8 cellular contexts compared by ENCODE assay signal in the genomic region with DNA sequence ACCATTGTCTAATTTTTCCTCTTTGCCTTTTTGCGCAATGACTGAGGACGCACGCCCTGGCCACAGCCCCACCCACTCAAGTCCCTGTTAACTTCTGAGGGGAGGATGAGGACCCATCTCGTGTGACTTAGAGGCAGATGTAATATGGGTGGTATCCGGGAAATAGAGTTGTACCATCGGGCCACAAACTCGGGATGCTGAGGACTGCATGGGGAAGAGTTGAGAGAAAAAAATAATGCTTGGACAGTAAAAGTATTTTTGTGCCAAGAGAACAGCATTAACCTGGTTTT. TPM values are rescaled to one million over a fixed set of nuclear protein-coding genes. Genes with fewer than 3 reads are reported as not detected.
DNase-seq lines count a peak whose midpoint lies in the region; ATAC-seq, FAIRE-seq and TF ChIP-seq lines count a peak whose summit lies in the region.

No MANE protein-coding gene starts in this region.

- in situ Hi-C loops in HepG2 (cut with HindIII; ENCODE audit: extremely low pct_ligation_motif_present, low pct_unique_long_range_greater_than_20kb) = no loop called here

- peak overlapping the region; percentile 100 for H3K4me3 ChIP-seq in AG09309 (ENCODE audit: control insufficient read depth, low read depth, low read length)
- H3K4me3 ChIP-seq in HepG2 (replicated peaks in 1 of 3; ENCODE audit: insufficient read depth in 1 of 3, low read depth in 2 of 3, low read length in 3 of 3) = 0 out of 6 replicates have a peak overlapping the region, but pooled peaks of 1 of the 3 experiments have one; percentile 95
- H3K4me3 ChIP-seq in upper lobe of left lung = peak overlapping the region in 3 of 4 donors; percentile 92 to 96 (median 96)

- FAIRE-seq in HepG2 (lab: Jason Lieb, UNC) = no peak

- TF ChIP-seq CTCF in AG09309 (IDR thresholded peaks at IDR 0.05; ENCODE audit: control insufficient read depth, insufficient read depth, low read depth, low read length, missing control alignments) = no peak
- no peak for TF ChIP-seq CTCF in HepG2 (CRISPR knock-in tag; IDR thresholded peaks at IDR 0.05)
- TF ChIP-seq CTCF in upper lobe of left lung (IDR thresholded peaks at IDR 0.05) = no peak

- H3K27me3 ChIP-seq in HepG2 (ENCODE audit: control insufficient read depth in 1 of 2, insufficient read depth in 2 of 2, low read length in 2 of 2) (peaks cover 0 to 3% of the 10 kb centered on the region in 2 experiments; a peak in 1 of 5 replicates), upper lobe of left lung (no peaks in the 10 kb centered on the region)

- peak; percentile 7 for ATAC-seq in HG02798 (IDR thresholded peaks at IDR 0.05; ENCODE audit: poor library complexity, unreplicated experiment)
- ATAC-seq in activated naive CD4-positive, alpha-beta T cell treated with anti-CD3 and anti-CD28 coated beads, Interleukin-2, amount 50 U/mL, for 72 hours = peak; percentile 14 to 26
- ATAC-seq in HepG2 = no peak
- peak in 1 of 2 donors; percentile 20 for ATAC-seq in upper lobe of left lung (ENCODE audit: low FRiP score in 2 of 2)
- ATAC-seq in HG02870 (IDR thresholded peaks at IDR 0.05; ENCODE audit: unreplicated experiment) = no peak

- peaks cover 26 to 30% of the 10 kb centered on the region in 2 donors for H3K36me3 Mint-ChIP-seq in activated naive CD4-positive, alpha-beta T cell treated with anti-CD3 and anti-CD28 coated beads, Interleukin-2, amount 50 U/mL, for 72 hours

- H3K9ac ChIP-seq in HepG2 (ENCODE audit: insufficient read depth, low read depth, low read length) = no peak overlapping the region

- no peak for TF ChIP-seq RAD21 in HepG2 (CRISPR knock-in tag; IDR thresholded peaks at IDR 0.05)

- intact Hi-C loops in HepG2 (cut with micrococcal nuclease; ENCODE audit: unreplicated experiment) = loop anchor here (5.0 kb wide), 1 partner anchor 50 kb away; the partner anchor contains the start of gene ARPC3

- POLR2A ChIA-PET in HepG2 (lab: Yijun Ruan, JAX) = interaction anchor here (1.1 to 3.8 kb wide), 3 partner anchors 21 to 112 kb away, joined by 3 to 36 read pairs (median 7); partner anchors contain the start of genes FAM216A, GPN3 and TCTN1

- H3K4me1 ChIP-seq in HepG2 (ENCODE audit: insufficient read depth, low read length) = peaks cover 30% of the 10 kb centered on the region
- H3K4me1 ChIP-seq in upper lobe of left lung = peaks cover 29 to 39% (median 33%) of the 10 kb centered on the region in 4 donors

- CTCF ChIA-PET in HepG2 (lab: Yijun Ruan, JAX; ENCODE audit: low intra/inter-chr PET ratio, low total read pairs) = no interaction called here

- TF ChIP-seq POLR2A in HepG2 (IDR thresholded peaks at IDR 0.05; ENCODE audit: insufficient read depth in 1 of 2, low read depth in 2 of 2, low read length in 2 of 2) = no peak
- TF ChIP-seq POLR2A in upper lobe of left lung (IDR thresholded peaks at IDR 0.05) = no peak

- no peaks in the 10 kb centered on the region; the same call in none of the 2 replicates for H4K20me1 ChIP-seq in HepG2 (ENCODE audit: insufficient read depth, low read length)

- DNase-seq in AG09309 (ENCODE audit: low read depth) = no peak
- DNase-seq in activated naive CD4-positive, alpha-beta T cell treated with anti-CD3 and anti-CD28 coated beads, Interleukin-2, amount 50 U/mL, for 72 hours (ENCODE audit: low spot score in 2 of 2) = no peak
- DNase-seq in HepG2 (ENCODE audit: low spot score) = no peak
- no peak for DNase-seq in upper lobe of left lung
- DNase-seq in NCI-H82 treated with DMSO at 0.1 percent for 48 hours (lab: John Stamatoyannopoulos, UW; ENCODE audit: unreplicated experiment) = no peak
- no peak for DNase-seq in LoVo (ENCODE audit: low spot score)

- 89% methylated on average over 7 of the region's 7 CpGs for WGBS in HepG2 (ENCODE audit: low lambda C conversion rate)
- WGBS in upper lobe of left lung, 2 donors = 44 to 47% methylated on average over 7 of the region's 7 CpGs

- BruUV-seq in HepG2 (replicated peaks; lab: Mats Ljungman, UMichigan) = TSS peak; percentile 83

- H2AFZ ChIP-seq in HepG2 (ENCODE audit: low read length) = peak overlapping the region; percentile 85

- H3K27ac Mint-ChIP-seq in activated naive CD4-positive, alpha-beta T cell treated with anti-CD3 and anti-CD28 coated beads, Interleukin-2, amount 50 U/mL, for 72 hours = peak overlapping the region; percentile 96 to 98

- TF ChIP-seq EP300 in HepG2 (IDR thresholded peaks at IDR 0.05; ENCODE audit: low read depth in 2 of 2, low read length in 2 of 2) (no peak), HepG2 (CRISPR knock-in tag; IDR thresholded peaks at IDR 0.05; ENCODE audit: borderline replicate concordance) (no peak), upper lobe of left lung (IDR thresholded peaks at IDR 0.05) (no peak)

- peaks cover 38% of the 10 kb centered on the region for H3K79me2 ChIP-seq in HepG2 (ENCODE audit: insufficient read depth, low read length)

- peaks cover 6 to 7% of the 10 kb centered on the region in 2 donors for H3K9me3 Mint-ChIP-seq in activated naive CD4-positive, alpha-beta T cell treated with anti-CD3 and anti-CD28 coated beads, Interleukin-2, amount 50 U/mL, for 72 hours

- H3K4me2 ChIP-seq in HepG2 (ENCODE audit: low read depth, low read length) = peak overlapping the region; percentile 35; the same call in 1 of the 2 replicates

- H3K9me3 ChIP-seq in HepG2 (ENCODE audit: low read length) = no peaks in the 10 kb centered on the region
- H3K9me3 ChIP-seq in upper lobe of left lung = no peaks in the 10 kb centered on the region

- H3K36me3 ChIP-seq in HepG2 (replicated peaks in 1 of 2; ENCODE audit: control insufficient read depth in 1 of 2, insufficient read depth in 2 of 2, low read length in 2 of 2) (0 out of 5 replicates have a peak, but pooled peaks cover 0 to 3% of the 10 kb centered on the region in 2 experiments), upper lobe of left lung (peaks cover 0 to 5% (median 2%) of the 10 kb centered on the region in 4 donors)

- H3K27ac ChIP-seq in HepG2 (ENCODE audit: extremely low read length, insufficient read depth, low read length) (no peak overlapping the region), upper lobe of left lung (peak overlapping the region; percentile 92 to 98 (median 97))

RNA-seq across cellular contexts. Expression of gene RAD9B, which starts 0.3 kb away (rescaled TPM):
- total RNA-seq in activated naive CD4-positive, alpha-beta T cell treated with anti-CD3 and anti-CD28 coated beads, Interleukin-2, amount 50 U/mL, for 72 hours = 1 to 10 TPM; 1.9 to 2.0 TPM
- 0.38 TPM in 2 replicates for total RNA-seq in HepG2 (2016; rRNA removed; fragmentation: Illumina TruSeq; extraction: Trizol)
- 0.44 TPM in 1 of 2 replicates, not detected in the other for total RNA-seq in HepG2 (2016; cell fraction: cytosol; rRNA removed; fragmentation: Illumina TruSeq; extraction: Trizol; ENCODE audit: low read depth)
- 0.27 and 0.28 TPM in 2 replicates for total RNA-seq in HepG2 (2016; cell fraction: insoluble cytoplasmic fraction; rRNA removed; fragmentation: Illumina TruSeq; extraction: Trizol)
- total RNA-seq in HepG2 (2016; cell fraction: membrane; rRNA removed; fragmentation: Illumina TruSeq; extraction: Trizol) = 0.19 TPM in 1 of 2 replicates, not detected in the other
- total RNA-seq in HepG2 (2016; cell fraction: nucleus; rRNA removed; fragmentation: Illumina TruSeq; extraction: Trizol) = not detected in 2 replicates
- polyA plus RNA-seq in HepG2 (2011; rRNA removed) = 0.05 and 0.10 TPM in 2 replicates
- 0.03 and 0.04 TPM in 2 replicates for polyA plus RNA-seq in HepG2 (2011; cell fraction: cytosol; rRNA removed)
- 0.09 TPM in 1 of 2 replicates, not detected in the other for polyA plus RNA-seq in HepG2 (2011; cell fraction: nucleus; rRNA removed)
- 0.12 and 0.27 TPM in 2 replicates for polyA plus RNA-seq in HepG2 (2012)
- 0.06 TPM in 1 of 2 replicates, not detected in the other for polyA plus RNA-seq in HepG2 (2016; cell fraction: cytosol; fragmentation: Illumina TruSeq; extraction: Trizol; ENCODE audit: low read depth)
- polyA plus RNA-seq in HepG2 (2016; cell fraction: insoluble cytoplasmic fraction; fragmentation: Illumina TruSeq; extraction: Trizol; ENCODE audit: low read depth) = 0.16 and 0.24 TPM in 2 replicates
- polyA plus RNA-seq in HepG2 (2016; cell fraction: membrane; fragmentation: Illumina TruSeq; extraction: Trizol; ENCODE audit: low read depth) = 0.07 and 0.17 TPM in 2 replicates
- polyA plus RNA-seq in HepG2 (2016; cell fraction: nucleus; fragmentation: Illumina TruSeq; extraction: Trizol; ENCODE audit: insufficient read depth, low read depth) = 0.25 TPM in 1 of 2 replicates, not detected in the other
- polyA minus RNA-seq in HepG2 (2011; rRNA and poly(A)+ RNA removed; ENCODE audit: low replicate concordance) = 0.37 TPM in 1 of 2 replicates, not detected in the other
- polyA minus RNA-seq in HepG2 (2011; cell fraction: cytosol; rRNA and poly(A)+ RNA removed) = not detected in 2 replicates
- polyA minus RNA-seq in HepG2 (2011; cell fraction: nucleus; rRNA and poly(A)+ RNA removed) = 0.12 and 0.26 TPM in 2 replicates
- total RNA-seq in upper lobe of left lung = 1 to 10 TPM in 2 of 6 donors, under 1 TPM in 3, not detected in 1; 0.15 to 2.1 (median 0.94) TPM

RNA-seq across cellular contexts. Expression of gene VPS29, which starts 0.5 kb away (rescaled TPM):
- 100 to 1,000 TPM; 113 to 122 TPM for total RNA-seq in activated naive CD4-positive, alpha-beta T cell treated with anti-CD3 and anti-CD28 coated beads, Interleukin-2, amount 50 U/mL, for 72 hours
- 107 and 161 TPM in 2 replicates for total RNA-seq in HepG2 (2016; rRNA removed; fragmentation: Illumina TruSeq; extraction: Trizol)
- 34.7 and 38.8 TPM in 2 replicates for total RNA-seq in HepG2 (2016; cell fraction: cytosol; rRNA removed; fragmentation: Illumina TruSeq; extraction: Trizol; ENCODE audit: low read depth)
- 112 and 168 TPM in 2 replicates for total RNA-seq in HepG2 (2016; cell fraction: insoluble cytoplasmic fraction; rRNA removed; fragmentation: Illumina TruSeq; extraction: Trizol)
- 44.9 and 45.0 TPM in 2 replicates for total RNA-seq in HepG2 (2016; cell fraction: membrane; rRNA removed; fragmentation: Illumina TruSeq; extraction: Trizol)
- 50.0 and 57.0 TPM in 2 replicates for total RNA-seq in HepG2 (2016; cell fraction: nucleus; rRNA removed; fragmentation: Illumina TruSeq; extraction: Trizol)
- polyA plus RNA-seq in HepG2 (2011; rRNA removed) = 100 and 114 TPM in 2 replicates
- polyA plus RNA-seq in HepG2 (2011; cell fraction: cytosol; rRNA removed) = 58.3 and 73.6 TPM in 2 replicates
- 45.3 and 65.3 TPM in 2 replicates for polyA plus RNA-seq in HepG2 (2011; cell fraction: nucleus; rRNA removed)
- 84.2 and 88.0 TPM in 2 replicates for polyA plus RNA-seq in HepG2 (2012)
- polyA plus RNA-seq in HepG2 (2016; cell fraction: cytosol; fragmentation: Illumina TruSeq; extraction: Trizol; ENCODE audit: low read depth) = 49.4 and 58.6 TPM in 2 replicates
- polyA plus RNA-seq in HepG2 (2016; cell fraction: insoluble cytoplasmic fraction; fragmentation: Illumina TruSeq; extraction: Trizol; ENCODE audit: low read depth) = 175 and 205 TPM in 2 replicates
- polyA plus RNA-seq in HepG2 (2016; cell fraction: membrane; fragmentation: Illumina TruSeq; extraction: Trizol; ENCODE audit: low read depth) = 42.2 and 44.9 TPM in 2 replicates
- polyA plus RNA-seq in HepG2 (2016; cell fraction: nucleus; fragmentation: Illumina TruSeq; extraction: Trizol; ENCODE audit: insufficient read depth, low read depth) = 141 and 142 TPM in 2 replicates
- 14.3 and 39.7 TPM in 2 replicates for polyA minus RNA-seq in HepG2 (2011; rRNA and poly(A)+ RNA removed; ENCODE audit: low replicate concordance)
- 17.8 and 23.5 TPM in 2 replicates for polyA minus RNA-seq in HepG2 (2011; cell fraction: cytosol; rRNA and poly(A)+ RNA removed)
- polyA minus RNA-seq in HepG2 (2011; cell fraction: nucleus; rRNA and poly(A)+ RNA removed) = 38.6 and 50.0 TPM in 2 replicates
- total RNA-seq in upper lobe of left lung = 100 to 1,000 TPM in 1 of 6 donors, 10 to 100 TPM in 5; 29.9 to 102 (median 86.7) TPM

RNA-seq across cellular contexts. Expression of gene FAM216A, which starts 33.7 kb away (rescaled TPM):
- 10 to 100 TPM; 17.4 to 41.5 TPM for total RNA-seq in activated naive CD4-positive, alpha-beta T cell treated with anti-CD3 and anti-CD28 coated beads, Interleukin-2, amount 50 U/mL, for 72 hours
- total RNA-seq in HepG2 (2016; rRNA removed; fragmentation: Illumina TruSeq; extraction: Trizol) (19.4 and 20.3 TPM in 2 replicates), upper lobe of left lung (1 to 10 TPM; 3.1 to 6.1 (median 3.2) TPM)
- total RNA-seq in HepG2 (2016; cell fraction: cytosol; rRNA removed; fragmentation: Illumina TruSeq; extraction: Trizol; ENCODE audit: low read depth) = 15.2 and 19.2 TPM in 2 replicates
- 19.5 and 21.9 TPM in 2 replicates for total RNA-seq in HepG2 (2016; cell fraction: insoluble cytoplasmic fraction; rRNA removed; fragmentation: Illumina TruSeq; extraction: Trizol)
- 8.0 and 9.8 TPM in 2 replicates for total RNA-seq in HepG2 (2016; cell fraction: membrane; rRNA removed; fragmentation: Illumina TruSeq; extraction: Trizol)
- total RNA-seq in HepG2 (2016; cell fraction: nucleus; rRNA removed; fragmentation: Illumina TruSeq; extraction: Trizol) = 9.2 and 11.8 TPM in 2 replicates
- 26.9 and 31.2 TPM in 2 replicates for polyA plus RNA-seq in HepG2 (2011; rRNA removed)
- polyA plus RNA-seq in HepG2 (2011; cell fraction: cytosol; rRNA removed) = 21.4 and 24.9 TPM in 2 replicates
- 18.2 and 18.7 TPM in 2 replicates for polyA plus RNA-seq in HepG2 (2011; cell fraction: nucleus; rRNA removed)
- 15.3 and 18.9 TPM in 2 replicates for polyA plus RNA-seq in HepG2 (2012)
- polyA plus RNA-seq in HepG2 (2016; cell fraction: cytosol; fragmentation: Illumina TruSeq; extraction: Trizol; ENCODE audit: low read depth) = 2.7 and 3.4 TPM in 2 replicates
- polyA plus RNA-seq in HepG2 (2016; cell fraction: insoluble cytoplasmic fraction; fragmentation: Illumina TruSeq; extraction: Trizol; ENCODE audit: low read depth) = 22.7 and 22.9 TPM in 2 replicates
- polyA plus RNA-seq in HepG2 (2016; cell fraction: membrane; fragmentation: Illumina TruSeq; extraction: Trizol; ENCODE audit: low read depth) = 4.1 and 6.1 TPM in 2 replicates
- polyA plus RNA-seq in HepG2 (2016; cell fraction: nucleus; fragmentation: Illumina TruSeq; extraction: Trizol; ENCODE audit: insufficient read depth, low read depth) = 16.8 and 18.7 TPM in 2 replicates
- polyA minus RNA-seq in HepG2 (2011; rRNA and poly(A)+ RNA removed; ENCODE audit: low replicate concordance) = 16.3 and 32.2 TPM in 2 replicates
- 9.6 and 10.2 TPM in 2 replicates for polyA minus RNA-seq in HepG2 (2011; cell fraction: cytosol; rRNA and poly(A)+ RNA removed)
- 20.1 and 21.0 TPM in 2 replicates for polyA minus RNA-seq in HepG2 (2011; cell fraction: nucleus; rRNA and poly(A)+ RNA removed)

RNA-seq across cellular contexts. Expression of gene GPN3, which starts 34.3 kb away (rescaled TPM):
- 10 to 100 TPM; 49.9 to 74.0 TPM for total RNA-seq in activated naive CD4-positive, alpha-beta T cell treated with anti-CD3 and anti-CD28 coated beads, Interleukin-2, amount 50 U/mL, for 72 hours
- total RNA-seq in HepG2 (2016; rRNA removed; fragmentation: Illumina TruSeq; extraction: Trizol) (29.5 and 41.4 TPM in 2 replicates), upper lobe of left lung (10 to 100 TPM in 4 of 6 donors, 1 to 10 TPM in 2; 4.1 to 31.4 (median 19.6) TPM)
- total RNA-seq in HepG2 (2016; cell fraction: cytosol; rRNA removed; fragmentation: Illumina TruSeq; extraction: Trizol; ENCODE audit: low read depth) = 5.9 and 7.1 TPM in 2 replicates
- 27.6 and 45.7 TPM in 2 replicates for total RNA-seq in HepG2 (2016; cell fraction: insoluble cytoplasmic fraction; rRNA removed; fragmentation: Illumina TruSeq; extraction: Trizol)
- 11.7 and 13.4 TPM in 2 replicates for total RNA-seq in HepG2 (2016; cell fraction: membrane; rRNA removed; fragmentation: Illumina TruSeq; extraction: Trizol)
- total RNA-seq in HepG2 (2016; cell fraction: nucleus; rRNA removed; fragmentation: Illumina TruSeq; extraction: Trizol) = 11.3 and 13.6 TPM in 2 replicates
- polyA plus RNA-seq in HepG2 (2011; rRNA removed) = 15.7 and 28.7 TPM in 2 replicates
- 16.6 and 23.7 TPM in 2 replicates for polyA plus RNA-seq in HepG2 (2011; cell fraction: cytosol; rRNA removed)
- polyA plus RNA-seq in HepG2 (2011; cell fraction: nucleus; rRNA removed) = 3.1 and 4.0 TPM in 2 replicates
- polyA plus RNA-seq in HepG2 (2012) = 16.0 and 21.5 TPM in 2 replicates
- polyA plus RNA-seq in HepG2 (2016; cell fraction: cytosol; fragmentation: Illumina TruSeq; extraction: Trizol; ENCODE audit: low read depth) = 5.8 and 6.3 TPM in 2 replicates
- 41.0 and 48.7 TPM in 2 replicates for polyA plus RNA-seq in HepG2 (2016; cell fraction: insoluble cytoplasmic fraction; fragmentation: Illumina TruSeq; extraction: Trizol; ENCODE audit: low read depth)
- 8.6 and 10.1 TPM in 2 replicates for polyA plus RNA-seq in HepG2 (2016; cell fraction: membrane; fragmentation: Illumina TruSeq; extraction: Trizol; ENCODE audit: low read depth)
- 20.1 and 22.8 TPM in 2 replicates for polyA plus RNA-seq in HepG2 (2016; cell fraction: nucleus; fragmentation: Illumina TruSeq; extraction: Trizol; ENCODE audit: insufficient read depth, low read depth)
- polyA minus RNA-seq in HepG2 (2011; rRNA and poly(A)+ RNA removed; ENCODE audit: low replicate concordance) = 15.6 and 33.6 TPM in 2 replicates
- 15.4 and 16.1 TPM in 2 replicates for polyA minus RNA-seq in HepG2 (2011; cell fraction: cytosol; rRNA and poly(A)+ RNA removed)
- 4.2 and 7.6 TPM in 2 replicates for polyA minus RNA-seq in HepG2 (2011; cell fraction: nucleus; rRNA and poly(A)+ RNA removed)

RNA-seq across cellular contexts. Expression of gene ARPC3, which starts 52.3 kb away (rescaled TPM):
- 100 to 1,000 TPM; 298 to 315 TPM for total RNA-seq in activated naive CD4-positive, alpha-beta T cell treated with anti-CD3 and anti-CD28 coated beads, Interleukin-2, amount 50 U/mL, for 72 hours
- total RNA-seq in HepG2 (2016; rRNA removed; fragmentation: Illumina TruSeq; extraction: Trizol) (234 and 322 TPM in 2 replicates), upper lobe of left lung (100 to 1,000 TPM; 139 to 347 (median 245) TPM)
- total RNA-seq in HepG2 (2016; cell fraction: cytosol; rRNA removed; fragmentation: Illumina TruSeq; extraction: Trizol; ENCODE audit: low read depth) = 118 and 138 TPM in 2 replicates
- 245 and 351 TPM in 2 replicates for total RNA-seq in HepG2 (2016; cell fraction: insoluble cytoplasmic fraction; rRNA removed; fragmentation: Illumina TruSeq; extraction: Trizol)
- total RNA-seq in HepG2 (2016; cell fraction: membrane; rRNA removed; fragmentation: Illumina TruSeq; extraction: Trizol) = 104 and 113 TPM in 2 replicates
- 86.1 and 88.3 TPM in 2 replicates for total RNA-seq in HepG2 (2016; cell fraction: nucleus; rRNA removed; fragmentation: Illumina TruSeq; extraction: Trizol)
- 32.7 and 38.0 TPM in 2 replicates for polyA plus RNA-seq in HepG2 (2011; rRNA removed)
- 34.5 and 77.7 TPM in 2 replicates for polyA plus RNA-seq in HepG2 (2011; cell fraction: cytosol; rRNA removed)
- 21.2 and 27.1 TPM in 2 replicates for polyA plus RNA-seq in HepG2 (2011; cell fraction: nucleus; rRNA removed)
- 165 and 269 TPM in 2 replicates for polyA plus RNA-seq in HepG2 (2012)
- polyA plus RNA-seq in HepG2 (2016; cell fraction: cytosol; fragmentation: Illumina TruSeq; extraction: Trizol; ENCODE audit: low read depth) = 139 and 182 TPM in 2 replicates
- 392 and 460 TPM in 2 replicates for polyA plus RNA-seq in HepG2 (2016; cell fraction: insoluble cytoplasmic fraction; fragmentation: Illumina TruSeq; extraction: Trizol; ENCODE audit: low read depth)
- 109 and 121 TPM in 2 replicates for polyA plus RNA-seq in HepG2 (2016; cell fraction: membrane; fragmentation: Illumina TruSeq; extraction: Trizol; ENCODE audit: low read depth)
- 165 and 173 TPM in 2 replicates for polyA plus RNA-seq in HepG2 (2016; cell fraction: nucleus; fragmentation: Illumina TruSeq; extraction: Trizol; ENCODE audit: insufficient read depth, low read depth)
- 10.7 and 25.0 TPM in 2 replicates for polyA minus RNA-seq in HepG2 (2011; rRNA and poly(A)+ RNA removed; ENCODE audit: low replicate concordance)
- 68.2 and 79.4 TPM in 2 replicates for polyA minus RNA-seq in HepG2 (2011; cell fraction: cytosol; rRNA and poly(A)+ RNA removed)
- 35.8 and 36.4 TPM in 2 replicates for polyA minus RNA-seq in HepG2 (2011; cell fraction: nucleus; rRNA and poly(A)+ RNA removed)

Comparison
In these comparisons a context has a peak if more than half of its experiments do, and no peak if none do; other contexts are left out.
1. ATAC-seq: peak in HG02798 (single experiment) and activated naive CD4-positive, alpha-beta T cell treated with anti-CD3 and anti-CD28 coated beads, Interleukin-2, amount 50 U/mL, for 72 hours (2 of 2); none in HepG2 (single experiment) and HG02870 (single experiment).